16 cellular contexts compared by ENCODE assay signal in genomic region chr12:79115743-79116142, GRCh38.
"Had no signal": no experiment of that assay in that cellular context is flagged by ENCODE, and none has a peak within 500 bp of the region (broad histone marks: within the 10 kb centered on the region; RNA-seq: fewer than 3 reads in every experiment).

No MANE protein-coding gene starts in this region.

- H3K27ac ChIP-seq: breast epithelium, foreskin keratinocyte, right atrium auricular region, skin epidermis, upper lobe of left lung had no signal

- DNase-seq: activated CD4-positive, alpha-beta T cell treated with anti-CD3 and anti-CD28 coated beads, Interleukin-2, amount 50 U/mL, for 1 hour; activated CD8-positive, alpha-beta memory T cell treated with anti-CD3 and anti-CD28 coated beads for 24 hours; activated naive CD4-positive, alpha-beta T cell; anterior cingulate cortex; cerebellar nuclear complex; effector memory CD4-positive, alpha-beta T cell; foreskin keratinocyte; head of caudate nucleus; immature natural killer cell; stimulated activated naive CD8-positive, alpha-beta T cell treated with anti-CD3 and anti-CD28 coated beads, Interleukin-15, amount 100 ng/mL, for 72 hours; upper lobe of left lung had no signal

- H3K9me3 ChIP-seq: breast epithelium, right atrium auricular region, upper lobe of left lung had no signal

- H3K4me1 ChIP-seq: breast epithelium, foreskin keratinocyte, right atrium auricular region, upper lobe of left lung had no signal

- H3K27me3 ChIP-seq: breast epithelium, foreskin keratinocyte, right atrium auricular region, upper lobe of left lung had no signal

- H3K4me3 ChIP-seq: breast epithelium, lung, right atrium auricular region, skin epidermis, upper lobe of left lung had no signal

- H3K36me3 ChIP-seq: breast epithelium, right atrium auricular region, upper lobe of left lung had no signal

- ATAC-seq: activated CD4-positive, CD25-positive, alpha-beta regulatory T cell treated with anti-CD3 and anti-CD28 coated beads, Interleukin-2, amount 50 U/mL, for 24 hours; foreskin keratinocyte; stimulated activated naive CD8-positive, alpha-beta T cell treated with anti-CD3 and anti-CD28 coated beads, Interleukin-15, amount 100 ng/mL, for 72 hours had no signal
